In the genomic region with DNA sequence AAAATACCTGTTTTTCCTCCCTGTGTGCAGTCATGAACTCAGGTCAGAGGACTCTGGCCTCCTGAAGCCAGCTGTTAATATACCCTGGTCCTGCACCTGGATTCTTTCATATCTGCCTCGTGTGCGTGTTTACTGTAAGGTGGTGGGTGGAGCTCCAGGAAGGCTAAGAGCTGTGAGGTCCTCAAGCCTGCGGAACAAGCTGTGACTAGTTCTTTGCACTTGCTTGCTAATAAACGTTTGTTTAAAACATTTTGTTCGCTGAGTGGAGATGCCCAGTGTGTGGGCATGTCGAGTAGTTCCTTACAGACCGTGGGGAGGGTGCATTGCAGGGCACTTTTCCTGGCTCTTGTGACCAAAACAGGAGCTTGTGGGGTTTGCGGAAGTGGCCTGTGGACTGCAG, we compare ENCODE assay signal across 21 cellular contexts.
DNase-seq lines count a peak whose midpoint lies in the region; ATAC-seq and TF ChIP-seq lines count a peak whose summit lies in the region.
"Had no signal": no experiment of that assay in that cellular context is flagged by ENCODE, and none has a peak within 500 bp of the region (broad histone marks: within the 10 kb centered on the region; RNA-seq: fewer than 3 reads in every experiment).

No MANE protein-coding gene starts in this region.

- TF ChIP-seq EP300 in upper lobe of left lung (IDR thresholded peaks at IDR 0.05) = peak in 2 of 4 donors; percentile 35 to 61

- H3K27me3 ChIP-seq in breast epithelium (no peaks in the 10 kb centered on the region), upper lobe of left lung (no peaks in the 10 kb centered on the region), smooth muscle cell (ENCODE audit: low read depth) (no peaks in the 10 kb centered on the region)
- H3K27me3 ChIP-seq: cardiac muscle cell, SJCRH30 had no signal

- no peak for TF ChIP-seq CTCF in breast epithelium (IDR thresholded peaks at IDR 0.05)
- no peak for TF ChIP-seq CTCF in lower leg skin (IDR thresholded peaks at IDR 0.05)
- no peak for TF ChIP-seq CTCF in upper lobe of left lung (IDR thresholded peaks at IDR 0.05)
- no peak for TF ChIP-seq CTCF in smooth muscle cell (IDR thresholded peaks at IDR 0.05; ENCODE audit: borderline replicate concordance, insufficient read depth, poor library complexity, severe bottlenecking)

- H3K79me2 ChIP-seq in smooth muscle cell (ENCODE audit: low read depth) = peaks cover 7% of the 10 kb centered on the region

- TF ChIP-seq POLR2A in breast epithelium (IDR thresholded peaks at IDR 0.05) (no peak), lower leg skin (IDR thresholded peaks at IDR 0.05) (no peak), upper lobe of left lung (IDR thresholded peaks at IDR 0.05) (no peak)

- no peak overlapping the region for H3K9ac ChIP-seq in smooth muscle cell (ENCODE audit: low read depth)

- H3F3A ChIP-seq in smooth muscle cell (ENCODE audit: low read depth) = peaks cover 3% of the 10 kb centered on the region

- peaks cover 41% of the 10 kb centered on the region for H4K20me1 ChIP-seq in smooth muscle cell (ENCODE audit: low read depth)

- H3K4me2 ChIP-seq in smooth muscle cell = no peak overlapping the region

- no peaks in the 10 kb centered on the region for H3K9me3 ChIP-seq in breast epithelium
- H3K9me3 ChIP-seq in upper lobe of left lung = no peaks in the 10 kb centered on the region
- H3K9me3 ChIP-seq in smooth muscle cell (replicated peaks; ENCODE audit: low read depth) = no peaks in the 10 kb centered on the region
- H3K9me3 ChIP-seq: SJCRH30 had no signal

- intact Hi-C loops in breast epithelium (cut with DNase I; ENCODE audit: low total_unique reads) (no loop called here), lower leg skin (cut with DNase I; ENCODE audit: low total_unique reads) (no loop called here)

- DNase-seq in NCI-H748 (lab: John Stamatoyannopoulos, UW; ENCODE audit: unreplicated experiment) = peak; percentile 36
- DNase-seq in NCI-H748 treated with DMSO at 0.1 percent for 48 hours (lab: John Stamatoyannopoulos, UW) = no peak
- peak in 1 of 2 donors; percentile 33 for DNase-seq in breast epithelium (ENCODE audit: low spot score in 2 of 2)
- DNase-seq in lower leg skin (ENCODE audit: low spot score in 2 of 2) = peak; percentile 12 to 31
- peak in 1 of 2 donors; percentile 81 for DNase-seq in upper lobe of left lung
- DNase-seq in smooth muscle cell (lab: John Stamatoyannopoulos, UW; ENCODE audit: unreplicated experiment) = no peak
- DNase-seq in NCI-H82 treated with DMSO at 0.1 percent for 48 hours (lab: John Stamatoyannopoulos, UW; ENCODE audit: unreplicated experiment) = no peak
- DNase-seq in NK-92 treated with Interleukin-12 subunit alpha and Interleukin-12 subunit beta, amount 100 ng/mL, for 24 hours (lab: John Stamatoyannopoulos, UW) = no peak
- DNase-seq: activated B cell treated with CpG ODN at 0.5 μM for 24 hours; activated CD8-positive, alpha-beta T cell treated with anti-CD3 and anti-CD28 coated beads for 36 hours; activated naive CD8-positive, alpha-beta T cell treated with anti-CD3 and anti-CD28 coated beads, Interleukin-2, amount 10 ng/mL, durations not matched to agents 7 days and 5 days; C1 segment of cervical spinal cord; DND-41; Kasumi-1; mesenchymal stem cell; NCI-H1436 treated with DMSO at 0.1 percent for 48 hours; NCI-H2227 treated with DMSO at 0.1 percent for 48 hours; SJCRH30; stimulated activated CD4-positive, alpha-beta T cell treated with anti-CD3 and anti-CD28 coated beads, Interleukin-4, amount 100 ng/mL, for 4 hours; T-helper 2 cell had no signal

- H3K4me3 ChIP-seq in breast epithelium = no peak overlapping the region
- no peak overlapping the region for H3K4me3 ChIP-seq in lower leg skin (ENCODE audit: low read depth, poor library complexity, severe bottlenecking)
- H3K4me3 ChIP-seq in upper lobe of left lung = no peak overlapping the region
- no peak overlapping the region for H3K4me3 ChIP-seq in smooth muscle cell
- H3K4me3 ChIP-seq: cardiac muscle cell, SJCRH30 had no signal

- peak overlapping the region; percentile 6 to 10 for H3K27ac ChIP-seq in breast epithelium
- peak overlapping the region in 2 of 4 donors; percentile 25 to 47 for H3K27ac ChIP-seq in upper lobe of left lung
- H3K27ac ChIP-seq in smooth muscle cell (ENCODE audit: low read depth) = no peak overlapping the region
- H3K27ac ChIP-seq: cardiac muscle cell, SJCRH30 had no signal

- 46 to 53% methylated on average over 8 of the region's 8 CpGs for WGBS in lower leg skin, 2 donors
- WGBS in upper lobe of left lung, 2 donors = 72 to 75% methylated on average over 8 of the region's 8 CpGs
- 79% methylated on average over 8 of the region's 8 CpGs for WGBS in smooth muscle cell (ENCODE audit: low lambda C conversion rate)

- ATAC-seq in upper lobe of left lung (ENCODE audit: low FRiP score in 2 of 2) = peak; percentile 60 to 88
- ATAC-seq: activated CD8-positive, alpha-beta T cell treated with anti-CD3 and anti-CD28 coated beads for 36 hours had no signal

- H3K36me3 ChIP-seq in breast epithelium (peaks cover 7% of the 10 kb centered on the region), upper lobe of left lung (peaks cover 0 to 47% (median 11%) of the 10 kb centered on the region in 4 donors), smooth muscle cell (ENCODE audit: low read depth) (peaks cover 5% of the 10 kb centered on the region)
- H3K36me3 ChIP-seq: cardiac muscle cell had no signal

- no peak overlapping the region for H2AFZ ChIP-seq in smooth muscle cell (ENCODE audit: low read depth)

- no peaks in the 10 kb centered on the region for H3K4me1 ChIP-seq in breast epithelium
- H3K4me1 ChIP-seq in upper lobe of left lung = peaks cover 0 to 7% (median 3%) of the 10 kb centered on the region in 4 donors
- no peaks in the 10 kb centered on the region for H3K4me1 ChIP-seq in smooth muscle cell (ENCODE audit: low read depth)

Comparison
In these comparisons a context has a peak if more than half of its experiments do, and no peak if none do; other contexts are left out.
1. DNase-seq: peak in NCI-H748 (single experiment) and lower leg skin (2 of 2); none in NCI-H748 treated with DMSO at 0.1 percent for 48 hours (single experiment), smooth muscle cell (single experiment), NCI-H82 treated with DMSO at 0.1 percent for 48 hours (single experiment) and NK-92 treated with Interleukin-12 subunit alpha and Interleukin-12 subunit beta, amount 100 ng/mL, for 24 hours (single experiment).